Comparison of ENCODE assay signal across 8 cellular contexts in the genomic region with DNA sequence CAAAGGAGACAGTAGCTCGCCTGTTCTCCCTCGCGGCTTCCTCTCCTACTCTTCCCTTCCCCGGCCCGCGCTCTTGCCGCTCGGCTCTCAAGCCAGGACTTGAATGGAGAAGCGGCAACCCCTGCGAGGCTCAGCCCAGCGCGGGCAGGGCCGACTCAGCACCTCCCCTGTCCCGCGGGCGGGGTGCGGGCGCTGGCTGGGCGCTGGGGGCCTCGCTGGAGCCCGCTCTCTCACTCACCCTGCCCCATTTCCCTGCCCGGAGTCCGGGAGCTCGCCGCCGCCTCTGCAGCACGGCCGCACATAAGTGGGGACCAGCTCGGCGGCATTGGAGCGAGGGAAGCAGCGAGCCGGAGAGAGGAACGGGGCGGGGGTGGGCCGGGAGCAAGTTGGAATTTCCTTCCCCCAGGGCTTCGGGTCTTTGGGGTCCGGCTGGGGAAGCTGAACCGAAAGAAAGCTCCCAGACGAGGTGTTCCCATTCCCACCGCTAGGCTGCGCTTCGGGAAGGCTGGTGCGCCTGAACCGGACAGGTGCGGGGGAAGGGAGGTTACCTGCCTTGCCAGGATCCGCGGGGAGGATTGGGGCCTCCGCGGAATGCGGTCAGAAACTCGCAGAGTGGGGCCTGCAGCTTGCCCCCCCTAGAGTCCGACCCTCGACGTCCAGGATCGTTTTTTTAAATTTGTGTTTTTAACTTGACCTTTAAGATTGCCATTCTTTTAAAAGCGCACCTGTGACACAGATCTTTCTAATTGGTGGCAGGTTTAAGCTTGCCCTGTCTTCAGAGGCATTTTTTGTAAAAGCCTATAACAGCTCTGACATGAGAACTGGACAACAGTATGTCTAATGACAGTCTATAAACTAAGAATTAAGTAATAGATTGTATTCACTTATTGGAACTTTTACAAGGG. TPM values are rescaled to one million over a fixed set of nuclear protein-coding genes. Genes with fewer than 3 reads are reported as not detected.
DNase-seq lines count a peak whose midpoint lies in the region; ATAC-seq and TF ChIP-seq lines count a peak whose summit lies in the region.

A gene with protein sequence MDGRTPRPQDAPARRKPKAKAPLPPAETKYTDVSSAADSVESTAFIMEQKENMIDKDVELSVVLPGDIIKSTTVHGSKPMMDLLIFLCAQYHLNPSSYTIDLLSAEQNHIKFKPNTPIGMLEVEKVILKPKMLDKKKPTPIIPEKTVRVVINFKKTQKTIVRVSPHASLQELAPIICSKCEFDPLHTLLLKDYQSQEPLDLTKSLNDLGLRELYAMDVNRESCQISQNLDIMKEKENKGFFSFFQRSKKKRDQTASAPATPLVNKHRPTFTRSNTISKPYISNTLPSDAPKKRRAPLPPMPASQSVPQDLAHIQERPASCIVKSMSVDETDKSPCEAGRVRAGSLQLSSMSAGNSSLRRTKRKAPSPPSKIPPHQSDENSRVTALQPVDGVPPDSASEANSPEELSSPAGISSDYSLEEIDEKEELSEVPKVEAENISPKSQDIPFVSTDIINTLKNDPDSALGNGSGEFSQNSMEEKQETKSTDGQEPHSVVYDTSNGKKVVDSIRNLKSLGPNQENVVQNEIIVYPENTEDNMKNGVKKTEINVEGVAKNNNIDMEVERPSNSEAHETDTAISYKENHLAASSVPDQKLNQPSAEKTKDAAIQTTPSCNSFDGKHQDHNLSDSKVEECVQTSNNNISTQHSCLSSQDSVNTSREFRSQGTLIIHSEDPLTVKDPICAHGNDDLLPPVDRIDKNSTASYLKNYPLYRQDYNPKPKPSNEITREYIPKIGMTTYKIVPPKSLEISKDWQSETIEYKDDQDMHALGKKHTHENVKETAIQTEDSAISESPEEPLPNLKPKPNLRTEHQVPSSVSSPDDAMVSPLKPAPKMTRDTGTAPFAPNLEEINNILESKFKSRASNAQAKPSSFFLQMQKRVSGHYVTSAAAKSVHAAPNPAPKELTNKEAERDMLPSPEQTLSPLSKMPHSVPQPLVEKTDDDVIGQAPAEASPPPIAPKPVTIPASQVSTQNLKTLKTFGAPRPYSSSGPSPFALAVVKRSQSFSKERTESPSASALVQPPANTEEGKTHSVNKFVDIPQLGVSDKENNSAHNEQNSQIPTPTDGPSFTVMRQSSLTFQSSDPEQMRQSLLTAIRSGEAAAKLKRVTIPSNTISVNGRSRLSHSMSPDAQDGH (minus strand): TSS at position 105 of the 905 bp plus-strand sequence. CDS start 627 bp downstream, outside the sequence.

- POLR2A ChIA-PET in IMR-90 (lab: Charles Lee; ENCODE audit: unreplicated experiment), result interaction anchor here (0.6 kb wide), 2 partner anchors 78 to 1242 kb away, joined by 3 to 9 read pairs; no protein-coding TSS in a partner anchor

- dilution Hi-C loops in IMR-90 (cut with HindIII; ENCODE audit: low sequenced_read_pairs, unreplicated experiment), result no loop called here

- intact Hi-C loops in IMR-90 (cut with micrococcal nuclease), result loop anchor here (2.0 to 5.0 kb wide), 3 partner anchors 75 to 150 kb away; no protein-coding TSS in a partner anchor

- H3K23ac ChIP-seq in IMR-90 (ENCODE audit: low read depth, low read length), result peak within 1 kb of the TSS; percentile 76; the same call in 1 of the 2 replicates

- H4K20me1 ChIP-seq in IMR-90 (ENCODE audit: insufficient read depth, low read length), result no peaks in the 10 kb centered on the region

- peak within 1 kb of the TSS; percentile 84 for H2BK120ac ChIP-seq in IMR-90 (ENCODE audit: low read depth, low read length)

- H3K9ac ChIP-seq in IMR-90 (ENCODE audit: low read depth, low read length) (peak within 1 kb of the TSS; percentile 51), SK-N-MC (ENCODE audit: insufficient read length) (peak within 1 kb of the TSS; percentile 84)

- ATAC-seq in GM21619 (IDR thresholded peaks at IDR 0.05; ENCODE audit: unreplicated experiment), result peak; percentile 63
- peak; percentile 78 for ATAC-seq in IMR-90 (ENCODE audit: low read depth)

- BruUV-seq in IMR-90 (replicated peaks; lab: Mats Ljungman, UMichigan), result no TSS peak

- peak within 1 kb of the TSS; percentile 75 for H3K4me2 ChIP-seq in IMR-90 (ENCODE audit: low read depth, low read length)

- peak within 1 kb of the TSS; percentile 98 for H2AFZ ChIP-seq in IMR-90 (replicated peaks; ENCODE audit: low read length, poor library complexity)

- CTCF ChIA-PET in IMR-90 (lab: Yijun Ruan, JAX), result interaction anchor here (0.5 to 1.8 kb wide), 27 partner anchors 9 to 273 kb away, joined by 3 to 9 read pairs (median 4); no protein-coding TSS in a partner anchor

- H4K8ac ChIP-seq in IMR-90 (ENCODE audit: low read depth in 2 of 2, low read length in 2 of 2), result no peak within 1 kb of the TSS

- no peak within 1 kb of the TSS; the same call in 1 of the 2 replicates for H3K14ac ChIP-seq in IMR-90 (replicated peaks; ENCODE audit: low read depth, low read length)

- TF ChIP-seq CTCF in IMR-90 (conservative IDR thresholded peaks at IDR 0.05; ENCODE audit: low read depth, low read length), result peak; percentile 57
- TF ChIP-seq CTCF in brain microvascular endothelial cell (IDR thresholded peaks at IDR 0.05; ENCODE audit: low read depth, low read length, missing control alignments), result peak; percentile 89
- peak; percentile 83 for TF ChIP-seq CTCF in retinal pigment epithelial cell (conservative IDR thresholded peaks at IDR 0.05; ENCODE audit: low read depth, low read length)

- peak within 1 kb of the TSS; percentile 10; the same call in 1 of the 2 replicates for H3K27ac ChIP-seq in IMR-90 (ENCODE audit: insufficient read depth, low read length)
- H3K27ac ChIP-seq in SK-N-MC, result no peak within 1 kb of the TSS; the same call in 1 of the 2 replicates
- peak within 1 kb of the TSS; percentile 67 for H3K27ac ChIP-seq in brain microvascular endothelial cell

- no peak within 1 kb of the TSS for H4K5ac ChIP-seq in IMR-90 (ENCODE audit: low read depth, low read length)

- peak; percentile 93 for DNase-seq in ELF-1 (ENCODE audit: low read depth, low spot score)
- DNase-seq in IMR-90, result peak; percentile 41
- no peak for DNase-seq in SK-N-MC (ENCODE audit: low read depth, low spot score)
- DNase-seq in brain microvascular endothelial cell, result peak; percentile 56
- no peak for DNase-seq in retinal pigment epithelial cell (ENCODE audit: low read depth)
- no peak for DNase-seq in NAMALWA (ENCODE audit: low spot score)

- 3% methylated on average over 11 of the region's 57 CpGs; no CpG with 5 or more reads in 1 of the 2 experiments for WGBS in IMR-90 (ENCODE audit: extremely low coverage in 2 of 2, insufficient read length in 1 of 2), 2 experiments

- in situ Hi-C loops in IMR-90 (cut with MboI; ENCODE audit: low sequenced_read_pairs), result no loop called here
- in situ Hi-C loops in brain microvascular endothelial cell (cut with HindIII; ENCODE audit: low pct_ligation_motif_present, low sequenced_read_pairs), result no loop called here

- 0 out of 2 replicates have a peak within 1 kb of the TSS, but pooled peaks have one; percentile 42 for H3K4ac ChIP-seq in IMR-90 (ENCODE audit: low read depth, low read length)

- H3K27me3 ChIP-seq in IMR-90 (ENCODE audit: control insufficient read depth, insufficient read depth, low read length) (peaks cover 6% of the 10 kb centered on the region), brain microvascular endothelial cell (replicated peaks) (no peaks in the 10 kb centered on the region)

- peak within 1 kb of the TSS; percentile 41; the same call in 1 of the 2 replicates for H3K56ac ChIP-seq in IMR-90 (ENCODE audit: extremely low read depth, insufficient read depth, low read length)

- H2AK9ac ChIP-seq in IMR-90 (replicated peaks; ENCODE audit: low read depth, low read length, poor library complexity), result peak within 1 kb of the TSS; percentile 76

- no peak within 1 kb of the TSS for H2BK20ac ChIP-seq in IMR-90 (ENCODE audit: low read depth, low read length)

- no peak for TF ChIP-seq POLR2A in IMR-90 (IDR thresholded peaks at IDR 0.05; ENCODE audit: low read depth, low read length)

- peak within 1 kb of the TSS; percentile 59; the same call in 1 of the 3 replicates for H2BK15ac ChIP-seq in IMR-90 (ENCODE audit: low read depth, low read length)

- no peak within 1 kb of the TSS for H2AK5ac ChIP-seq in IMR-90 (ENCODE audit: low read depth, low read length)

- peak within 1 kb of the TSS; percentile 86 for H3K4me3 ChIP-seq in IMR-90 (ENCODE audit: insufficient read depth, low read depth, low read length)
- H3K4me3 ChIP-seq in SK-N-MC, result peak within 1 kb of the TSS; percentile 93
- peak within 1 kb of the TSS; percentile 74 for H3K4me3 ChIP-seq in brain microvascular endothelial cell (ENCODE audit: low read depth, low read length)
- peak within 1 kb of the TSS; percentile 56 for H3K4me3 ChIP-seq in iPS-11a (ENCODE audit: low read depth, low read length)
- H3K4me3 ChIP-seq in retinal pigment epithelial cell (ENCODE audit: low read length), result peak within 1 kb of the TSS; percentile 79

- H3K9me3 ChIP-seq in IMR-90 (ENCODE audit: control insufficient read depth, insufficient read depth, low read length) (no peaks in the 10 kb centered on the region), SK-N-MC (ENCODE audit: low read depth, low read length) (no peaks in the 10 kb centered on the region)

- TF ChIP-seq RAD21 in IMR-90 (IDR thresholded peaks at IDR 0.05; ENCODE audit: low read length), result peak; percentile 14; the same call in 1 of the 2 replicates

- H3K4me1 ChIP-seq in IMR-90 (ENCODE audit: control insufficient read depth, insufficient read depth, low read length), result no peaks in the 10 kb centered on the region

- H4K91ac ChIP-seq in IMR-90 (ENCODE audit: insufficient read depth, low read depth, low read length), result no peak within 1 kb of the TSS

- H2BK5ac ChIP-seq in IMR-90 (ENCODE audit: low read depth, low read length, poor library complexity, severe bottlenecking), result peak within 1 kb of the TSS; percentile 53

- H3K9me1 ChIP-seq in IMR-90 (ENCODE audit: insufficient read depth, low read length), result 0 out of 2 replicates have a peak, but pooled peaks cover 2% of the 10 kb centered on the region

- H3K36me3 ChIP-seq in IMR-90 (ENCODE audit: control insufficient read depth, insufficient read depth, low read length) (no peaks in the 10 kb centered on the region), SK-N-MC (ENCODE audit: insufficient read depth, low read length) (no peaks in the 10 kb centered on the region), brain microvascular endothelial cell (replicated peaks) (no peaks in the 10 kb centered on the region)

- H3K18ac ChIP-seq in IMR-90 (ENCODE audit: low read depth, low read length), result no peak within 1 kb of the TSS

- no peaks in the 10 kb centered on the region for H3K79me1 ChIP-seq in IMR-90 (ENCODE audit: low read depth in 1 of 2, low read length in 2 of 2)

TF ChIP-seq in IMR-90, 13 proteins besides CTCF, POLR2A, EP300 and RAD21 (continues in another document):
- no peak for TF ChIP-seq MAZ (IDR thresholded peaks at IDR 0.05; ENCODE audit: borderline replicate concordance, low read depth, low read length)

RNA-seq across cellular contexts. Expression of the gene that starts here (rescaled TPM):
- total RNA-seq in IMR-90 (2012; rRNA removed), result 1.1 and 2.2 TPM in 2 replicates
- polyA plus RNA-seq in IMR-90 (2012; rRNA removed), result 0.79 and 1.2 TPM in 2 replicates
- 0.26 and 0.47 TPM in 2 replicates for polyA plus RNA-seq in IMR-90 (2012; cell fraction: cytosol; rRNA removed)
- polyA plus RNA-seq in IMR-90 (2012; cell fraction: nucleus; rRNA removed; ENCODE audit: low replicate concordance), result 0.33 and 2.0 TPM in 2 replicates

Comparison
In these comparisons a context has a peak if more than half of its experiments do, and no peak if none do; other contexts are left out.
1. DNase-seq: peak in ELF-1 (single experiment), IMR-90 (single experiment) and brain microvascular endothelial cell (single experiment); none in SK-N-MC (single experiment), retinal pigment epithelial cell (single experiment) and NAMALWA (single experiment).
2. Peak in every context shown above with its lines, with median percentiles within 50 percentile points of each other: H3K4me3 ChIP-seq and CTCF ChIP-seq.